19 cellular contexts compared by ENCODE assay signal in the genomic region with DNA sequence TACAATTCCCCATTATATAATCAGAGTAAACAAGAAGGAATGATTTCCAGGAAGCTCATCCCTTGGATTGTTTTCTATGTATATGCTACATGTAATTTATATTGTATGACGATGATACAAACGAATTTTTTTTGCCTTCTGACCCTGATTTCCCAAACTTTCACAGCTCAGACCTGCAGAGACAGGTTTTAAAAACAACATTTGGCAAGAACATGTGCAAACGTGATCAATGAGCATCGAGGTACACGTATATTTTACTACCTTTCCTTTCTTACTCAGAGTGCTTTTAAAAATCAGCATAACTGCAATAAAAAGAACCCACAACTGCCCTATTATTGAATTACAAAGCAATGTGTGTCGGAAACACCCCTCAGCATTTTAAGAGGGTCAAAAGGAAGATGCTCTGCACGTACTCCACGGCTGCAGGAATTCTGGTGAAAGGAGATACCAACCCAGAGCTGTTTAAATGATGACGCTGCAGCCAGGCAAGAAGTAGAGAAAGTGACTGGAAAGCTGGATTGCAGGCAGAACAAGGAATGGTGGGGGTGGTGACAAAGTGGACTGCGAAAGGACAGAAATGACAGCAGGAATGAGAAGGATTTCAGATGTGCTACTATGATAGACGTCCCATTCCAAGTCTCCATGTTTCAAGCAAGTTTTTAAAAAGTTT.
A peak's percentile ranks its signal among the peaks of the same experiment; 100 is the strongest.
DNase-seq lines count a peak whose midpoint lies in the region; ATAC-seq and TF ChIP-seq lines count a peak whose summit lies in the region.
"Had no signal": no experiment of that assay in that cellular context is flagged by ENCODE, and none has a peak within 500 bp of the region (broad histone marks: within the 10 kb centered on the region; RNA-seq: fewer than 3 reads in every experiment).

No MANE protein-coding gene starts in this region.

- H3K27ac Mint-ChIP-seq in chondrocyte (ENCODE audit: unreplicated experiment), result peak overlapping the region; percentile 2
- peak overlapping the region; percentile 86 for H3K27ac Mint-ChIP-seq in nephron progenitor cell
- H3K27ac Mint-ChIP-seq in activated CD4-positive, alpha-beta T cell treated with anti-CD3 and anti-CD28 coated beads, Interleukin-2, amount 10 ng/mL, durations not matched to agents 24 days and 14 days, result no peak overlapping the region
- H3K27ac Mint-ChIP-seq: activated naive CD8-positive, alpha-beta T cell treated with anti-CD3 and anti-CD28 coated beads for 36 hours; activated T-helper 17 cell treated with anti-CD3 and anti-CD28 coated beads, Interleukin-2, amount 50 U/mL, for 72 hours; memory B cell; natural killer cell treated with Interleukin-12 subunit alpha and Interleukin-12 subunit beta and Interleukin-15 and Interleukin-18, amount 100 ng/mL, for 72 hours had no signal

- peak overlapping the region; percentile 57; the same call in 1 of the 2 replicates for H3K27ac ChIP-seq in C4-2B
- no peak overlapping the region for H3K27ac ChIP-seq in HEK293 (ENCODE audit: extremely low read depth, low read depth, low read length)

- POLR2A ChIA-PET in HEK293 (lab: Yijun Ruan, JAX), result interaction anchor here (1.9 kb wide), 1 partner anchor 11 kb away, joined by 5 read pairs; no protein-coding TSS in a partner anchor

- H3K9me3 Mint-ChIP-seq in chondrocyte (ENCODE audit: low read depth), result no peaks in the 10 kb centered on the region
- peaks cover 13% of the 10 kb centered on the region for H3K9me3 Mint-ChIP-seq in nephron progenitor cell
- peaks cover 25% of the 10 kb centered on the region for H3K9me3 Mint-ChIP-seq in activated CD4-positive, alpha-beta T cell treated with anti-CD3 and anti-CD28 coated beads, Interleukin-2, amount 10 ng/mL, durations not matched to agents 24 days and 14 days
- H3K9me3 Mint-ChIP-seq: activated naive CD8-positive, alpha-beta T cell treated with anti-CD3 and anti-CD28 coated beads for 36 hours; activated T-helper 17 cell treated with anti-CD3 and anti-CD28 coated beads, Interleukin-2, amount 50 U/mL, for 72 hours; memory B cell; natural killer cell treated with Interleukin-12 subunit alpha and Interleukin-12 subunit beta and Interleukin-15 and Interleukin-18, amount 100 ng/mL, for 72 hours had no signal

- CTCF ChIA-PET in HEK293 (lab: Yijun Ruan, JAX), result no interaction called here

- no peak for DNase-seq in chondrocyte (ENCODE audit: low spot score)
- DNase-seq in nephron progenitor cell, result peak; percentile 6
- no peak for DNase-seq in GDM1 (lab: John Stamatoyannopoulos, UW)
- DNase-seq in activated CD4-positive, alpha-beta T cell treated with anti-CD3 and anti-CD28 coated beads, Interleukin-2, amount 10 ng/mL, durations not matched to agents 24 days and 14 days, result no peak
- DNase-seq: activated CD4-positive, alpha-beta T cell treated with anti-CD3 and anti-CD28 coated beads for 48 hours; activated naive CD8-positive, alpha-beta T cell treated with anti-CD3 and anti-CD28 coated beads for 36 hours; cortex of kidney; DMS79 treated with DMSO at 0.1 percent for 48 hours; NCI-H226; NCI-H774; SHP77 treated with DMSO at 0.1 percent for 48 hours; stimulated activated naive CD4-positive, alpha-beta T cell; T-helper 1 cell had no signal

- H3K9me3 ChIP-seq in HEK293 (ENCODE audit: control insufficient read depth, insufficient read depth, low read depth, low read length), result no peaks in the 10 kb centered on the region

- intact Hi-C loops in activated CD4-positive, alpha-beta T cell treated with anti-CD3 and anti-CD28 coated beads, Interleukin-2, amount 10 ng/mL, durations not matched to agents 24 days and 14 days (cut with micrococcal nuclease), result no loop called here

- H3K4me3 ChIP-seq in HEK293 (ENCODE audit: low read depth, low read length), result no peak overlapping the region

- H3K4me1 Mint-ChIP-seq in chondrocyte (ENCODE audit: low read depth), result peaks cover 12% of the 10 kb centered on the region
- H3K4me1 Mint-ChIP-seq in nephron progenitor cell, result peaks cover 54% of the 10 kb centered on the region
- peaks cover 20% of the 10 kb centered on the region for H3K4me1 Mint-ChIP-seq in activated CD4-positive, alpha-beta T cell treated with anti-CD3 and anti-CD28 coated beads, Interleukin-2, amount 10 ng/mL, durations not matched to agents 24 days and 14 days
- H3K4me1 Mint-ChIP-seq: memory B cell had no signal

- H3K4me1 ChIP-seq in HEK293 (ENCODE audit: control insufficient read depth, insufficient read depth, low read length), result peaks cover 10% of the 10 kb centered on the region; the same call in 1 of the 2 replicates

- H3K27me3 Mint-ChIP-seq in chondrocyte (ENCODE audit: low read depth) (no peaks in the 10 kb centered on the region), nephron progenitor cell (ENCODE audit: low read depth, poor library complexity) (no peaks in the 10 kb centered on the region)
- no peaks in the 10 kb centered on the region for H3K27me3 Mint-ChIP-seq in activated CD4-positive, alpha-beta T cell treated with anti-CD3 and anti-CD28 coated beads, Interleukin-2, amount 10 ng/mL, durations not matched to agents 24 days and 14 days
- H3K27me3 Mint-ChIP-seq: activated naive CD8-positive, alpha-beta T cell treated with anti-CD3 and anti-CD28 coated beads for 36 hours; activated T-helper 17 cell treated with anti-CD3 and anti-CD28 coated beads, Interleukin-2, amount 50 U/mL, for 72 hours; natural killer cell treated with Interleukin-12 subunit alpha and Interleukin-12 subunit beta and Interleukin-15 and Interleukin-18, amount 100 ng/mL, for 72 hours had no signal

- TF ChIP-seq CTCF in C4-2B (conservative IDR thresholded peaks at IDR 0.05) (no peak), HEK293 (tag by site-specific recombination; IDR thresholded peaks at IDR 0.05) (no peak), chondrocyte (IDR thresholded peaks at IDR 0.05) (no peak), nephron progenitor cell (IDR thresholded peaks at IDR 0.05) (no peak)

- no peak for ATAC-seq in GM19035 (IDR thresholded peaks at IDR 0.05; ENCODE audit: unreplicated experiment)
- ATAC-seq: activated T-helper 17 cell treated with anti-CD3 and anti-CD28 coated beads, Interleukin-2, amount 50 U/mL, for 72 hours; natural killer cell treated with Interleukin-12 subunit alpha and Interleukin-12 subunit beta and Interleukin-15 and Interleukin-18, amount 100 ng/mL, for 72 hours had no signal

- H3K4me3 Mint-ChIP-seq in chondrocyte (ENCODE audit: unreplicated experiment) (no peak overlapping the region), nephron progenitor cell (peak overlapping the region; percentile 39)
- H3K4me3 Mint-ChIP-seq in activated CD4-positive, alpha-beta T cell treated with anti-CD3 and anti-CD28 coated beads, Interleukin-2, amount 10 ng/mL, durations not matched to agents 24 days and 14 days, result no peak overlapping the region
- H3K4me3 Mint-ChIP-seq: activated naive CD8-positive, alpha-beta T cell treated with anti-CD3 and anti-CD28 coated beads for 36 hours; activated T-helper 17 cell treated with anti-CD3 and anti-CD28 coated beads, Interleukin-2, amount 50 U/mL, for 72 hours; memory B cell; natural killer cell treated with Interleukin-12 subunit alpha and Interleukin-12 subunit beta and Interleukin-15 and Interleukin-18, amount 100 ng/mL, for 72 hours had no signal

- H3K36me3 Mint-ChIP-seq in chondrocyte (ENCODE audit: low read depth) (peaks cover 1% of the 10 kb centered on the region), nephron progenitor cell (ENCODE audit: low read depth) (peaks cover 21% of the 10 kb centered on the region)
- H3K36me3 Mint-ChIP-seq in activated CD4-positive, alpha-beta T cell treated with anti-CD3 and anti-CD28 coated beads, Interleukin-2, amount 10 ng/mL, durations not matched to agents 24 days and 14 days (ENCODE audit: low read depth), result peaks cover 7% of the 10 kb centered on the region
- H3K36me3 Mint-ChIP-seq: natural killer cell treated with Interleukin-12 subunit alpha and Interleukin-12 subunit beta and Interleukin-15 and Interleukin-18, amount 100 ng/mL, for 72 hours had no signal

- no peaks in the 10 kb centered on the region for H3K36me3 ChIP-seq in HEK293 (ENCODE audit: control insufficient read depth in 2 of 2, insufficient read depth in 1 of 2, low read length in 2 of 2)

TF ChIP-seq in HEK293, 187 proteins besides CTCF, POLR2A, EP300 and RAD21 (continues in another document):
- peak; percentile 14; the same call in 1 of the 2 replicates for TF ChIP-seq FEZF1 (tag by site-specific recombination; IDR thresholded peaks at IDR 0.05)
- peak; percentile 86 for TF ChIP-seq ZNF600 (tag by site-specific recombination; IDR thresholded peaks at IDR 0.05)
- no peak for TF ChIP-seq ZNF211 (tag by site-specific recombination; IDR thresholded peaks at IDR 0.05; ENCODE audit: low read depth)
- TF ChIP-seq ZFP69B (tag by site-specific recombination; IDR thresholded peaks at IDR 0.05), result no peak
- peak; percentile 95 for TF ChIP-seq ZBTB17 (tag by site-specific recombination; IDR thresholded peaks at IDR 0.05)
- 0 out of 2 replicates have a peak, but pooled peaks have one; percentile 24 for TF ChIP-seq ZNF366 (tag by site-specific recombination; conservative IDR thresholded peaks at IDR 0.05)
- TF ChIP-seq, protein P1, sequence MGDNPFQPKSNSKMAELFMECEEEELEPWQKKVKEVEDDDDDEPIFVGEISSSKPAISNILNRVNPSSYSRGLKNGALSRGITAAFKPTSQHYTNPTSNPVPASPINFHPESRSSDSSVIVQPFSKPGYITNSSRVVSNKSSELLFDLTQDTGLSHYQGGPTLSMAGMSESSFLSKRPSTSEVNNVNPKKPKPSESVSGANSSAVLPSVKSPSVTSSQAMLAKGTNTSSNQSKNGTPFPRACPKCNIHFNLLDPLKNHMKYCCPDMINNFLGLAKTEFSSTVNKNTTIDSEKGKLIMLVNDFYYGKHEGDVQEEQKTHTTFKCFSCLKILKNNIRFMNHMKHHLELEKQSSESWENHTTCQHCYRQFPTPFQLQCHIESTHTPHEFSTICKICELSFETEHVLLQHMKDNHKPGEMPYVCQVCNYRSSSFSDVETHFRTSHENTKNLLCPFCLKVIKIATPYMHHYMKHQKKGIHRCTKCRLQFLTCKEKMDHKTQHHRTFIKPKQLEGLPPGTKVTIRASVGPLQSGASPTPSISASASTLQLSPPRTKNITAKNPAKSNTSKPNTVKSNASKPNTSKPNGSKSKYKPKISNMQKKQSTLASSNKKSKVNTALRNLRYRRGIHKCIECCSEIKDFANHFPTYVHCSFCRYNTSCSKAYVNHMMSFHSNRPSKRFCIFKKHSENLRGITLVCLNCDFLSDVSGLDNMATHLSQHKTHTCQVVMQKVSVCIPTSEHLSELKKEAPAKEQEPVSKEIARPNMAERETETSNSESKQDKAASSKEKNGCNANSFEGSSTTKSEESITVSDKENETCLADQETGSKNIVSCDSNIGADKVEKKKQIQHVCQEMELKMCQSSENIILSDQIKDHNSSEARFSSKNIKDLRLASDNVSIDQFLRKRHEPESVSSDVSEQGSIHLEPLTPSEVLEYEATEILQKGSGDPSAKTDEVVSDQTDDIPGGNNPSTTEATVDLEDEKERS (tag by site-specific recombination; IDR thresholded peaks at IDR 0.05), result no peak
